6 cellular contexts compared by ENCODE assay signal in genomic region chr19:41371119-41371518, GRCh38. TPM values are rescaled to one million over a fixed set of nuclear protein-coding genes. Genes with fewer than 3 reads are reported as not detected.
DNase-seq lines count a peak whose midpoint lies in the region; ATAC-seq and TF ChIP-seq lines count a peak whose summit lies in the region.
"Not testable (repeated sequence)": the region's sequence is repeated elsewhere in the genome, so short reads cannot be mapped to it uniquely, and the experiment has no call there.

No MANE protein-coding gene starts in this region.

- not testable (repeated sequence) for ATAC-seq in WTC11; stimulated activated effector memory CD8-positive, alpha-beta T cell treated with anti-CD3 and anti-CD28 coated beads, Interleukin-12 subunit alpha, Interleukin-12 subunit beta, amount 100 ng/mL, for 72 hours

- POLR2A ChIA-PET in HEK293 (lab: Yijun Ruan, JAX): interaction anchor here (1.0 to 3.3 kb wide), 2 partner anchors 7 to 9 kb away, joined by 3 to 13 read pairs; partner anchors contain the start of gene B9D2
- POLR2A ChIA-PET in WTC11 (lab: Charles Lee): not testable (repeated sequence)

- H3K27ac Mint-ChIP-seq in WTC11 (peak overlapping the region; percentile 29; the same call in 1 of the 2 replicates), neural crest cell (ENCODE audit: unreplicated experiment) (peak overlapping the region; percentile 89)
- peak overlapping the region; percentile 64 for H3K27ac Mint-ChIP-seq in activated naive CD8-positive, alpha-beta T cell
- peak overlapping the region; percentile 70 for H3K27ac Mint-ChIP-seq in dendritic cell treated with granulocyte-macrophage colony-stimulating factor and Interleukin-4, amounts not matched to agents 40 ng/mL and 50 ng/mL, for 4 days
- H3K27ac Mint-ChIP-seq in stimulated activated effector memory CD8-positive, alpha-beta T cell treated with anti-CD3 and anti-CD28 coated beads, Interleukin-12 subunit alpha, Interleukin-12 subunit beta, amount 100 ng/mL, for 72 hours: peak overlapping the region; percentile 79

- peaks cover 16% of the 10 kb centered on the region for H3K4me1 ChIP-seq in HEK293 (ENCODE audit: control insufficient read depth, insufficient read depth, low read length)

- not testable (repeated sequence) for TF ChIP-seq CTCF in HEK293 (tag by site-specific recombination; IDR thresholded peaks at IDR 0.05); WTC11 (IDR thresholded peaks at IDR 0.05); neural crest cell (conservative IDR thresholded peaks at IDR 0.05)

- not testable (repeated sequence) for H3K27me3 Mint-ChIP-seq in WTC11 (ENCODE audit: low read depth); activated naive CD8-positive, alpha-beta T cell; dendritic cell treated with granulocyte-macrophage colony-stimulating factor and Interleukin-4, amounts not matched to agents 40 ng/mL and 50 ng/mL, for 4 days; neural crest cell (ENCODE audit: low read depth)

- H3K4me1 Mint-ChIP-seq in WTC11; activated naive CD8-positive, alpha-beta T cell (ENCODE audit: low read depth); neural crest cell: not testable (repeated sequence)
- peaks cover 56% of the 10 kb centered on the region for H3K4me1 Mint-ChIP-seq in dendritic cell treated with granulocyte-macrophage colony-stimulating factor and Interleukin-4, amounts not matched to agents 40 ng/mL and 50 ng/mL, for 4 days (ENCODE audit: low read depth)
- peaks cover 12% of the 10 kb centered on the region for H3K4me1 Mint-ChIP-seq in stimulated activated effector memory CD8-positive, alpha-beta T cell treated with anti-CD3 and anti-CD28 coated beads, Interleukin-12 subunit alpha, Interleukin-12 subunit beta, amount 100 ng/mL, for 72 hours

- CTCF ChIA-PET in HEK293 (lab: Yijun Ruan, JAX): interaction anchor here (0.7 kb wide), 1 partner anchor 347 kb away, joined by 4 read pairs; no protein-coding TSS in a partner anchor
- CTCF ChIA-PET in WTC11 (lab: Charles Lee): interaction anchor here (0.6 to 0.7 kb wide), 2 partner anchors 49 to 77 kb away, joined by 3 to 4 read pairs; no protein-coding TSS in a partner anchor

- H3K4me3 ChIP-seq in HEK293 (ENCODE audit: low read depth, low read length): not testable (repeated sequence)

- not testable (repeated sequence) for H3K4me3 Mint-ChIP-seq in WTC11; activated naive CD8-positive, alpha-beta T cell; dendritic cell treated with granulocyte-macrophage colony-stimulating factor and Interleukin-4, amounts not matched to agents 40 ng/mL and 50 ng/mL, for 4 days; neural crest cell; stimulated activated effector memory CD8-positive, alpha-beta T cell treated with anti-CD3 and anti-CD28 coated beads, Interleukin-12 subunit alpha, Interleukin-12 subunit beta, amount 100 ng/mL, for 72 hours

- not testable (repeated sequence) for H3K36me3 Mint-ChIP-seq in WTC11; activated naive CD8-positive, alpha-beta T cell; dendritic cell treated with granulocyte-macrophage colony-stimulating factor and Interleukin-4, amounts not matched to agents 40 ng/mL and 50 ng/mL, for 4 days (ENCODE audit: low read depth); neural crest cell (ENCODE audit: low read depth); stimulated activated effector memory CD8-positive, alpha-beta T cell treated with anti-CD3 and anti-CD28 coated beads, Interleukin-12 subunit alpha, Interleukin-12 subunit beta, amount 100 ng/mL, for 72 hours

- H3K9me3 Mint-ChIP-seq in WTC11; activated naive CD8-positive, alpha-beta T cell (ENCODE audit: low read depth); dendritic cell treated with granulocyte-macrophage colony-stimulating factor and Interleukin-4, amounts not matched to agents 40 ng/mL and 50 ng/mL, for 4 days; neural crest cell; stimulated activated effector memory CD8-positive, alpha-beta T cell treated with anti-CD3 and anti-CD28 coated beads, Interleukin-12 subunit alpha, Interleukin-12 subunit beta, amount 100 ng/mL, for 72 hours: not testable (repeated sequence)

- not testable (repeated sequence) for H3K9me3 ChIP-seq in HEK293 (ENCODE audit: control insufficient read depth, insufficient read depth, low read depth, low read length)

- not testable (repeated sequence) for H3K27ac ChIP-seq in HEK293 (ENCODE audit: extremely low read depth, low read depth, low read length)

- intact Hi-C loops in dendritic cell treated with granulocyte-macrophage colony-stimulating factor and Interleukin-4, amounts not matched to agents 40 ng/mL and 50 ng/mL, for 4 days (cut with micrococcal nuclease): not testable (repeated sequence)

- not testable (repeated sequence) for DNase-seq in WTC11 (ENCODE audit: low spot score); neural crest cell (ENCODE audit: low read depth, low spot score); stimulated activated effector memory CD8-positive, alpha-beta T cell treated with anti-CD3 and anti-CD28 coated beads, Interleukin-12 subunit alpha, Interleukin-12 subunit beta, amount 100 ng/mL, for 72 hours (ENCODE audit: low spot score in 2 of 2)

- H3K36me3 ChIP-seq in HEK293 (ENCODE audit: control insufficient read depth in 2 of 2, insufficient read depth in 1 of 2, low read length in 2 of 2): not testable (repeated sequence)

TF ChIP-seq in HEK293, 187 proteins besides CTCF, POLR2A, EP300 and RAD21:
- peak; percentile 98 for TF ChIP-seq ZNF366 (tag by site-specific recombination; conservative IDR thresholded peaks at IDR 0.05)

RNA-seq across cellular contexts. Expression of gene TMEM91, which starts 5.2 kb away (rescaled TPM):
- 5.3 to 6.0 TPM (median 5.3 TPM) in 3 replicates for total RNA-seq in WTC11 (2021)
- total RNA-seq in neural crest cell: 6.6 and 7.8 TPM in 2 replicates

RNA-seq across cellular contexts. Expression of gene B9D2, which starts 7.2 kb away (rescaled TPM):
- 4.5 to 6.3 TPM (median 4.7 TPM) in 3 replicates for total RNA-seq in WTC11 (2021)
- 11.7 and 13.8 TPM in 2 replicates for total RNA-seq in neural crest cell

RNA-seq across cellular contexts. Expression of gene TGFB1, which starts 17.4 kb away (rescaled TPM):
- total RNA-seq in WTC11 (2021) (10.4 to 11.8 TPM (median 11.0 TPM) in 3 replicates), neural crest cell (2.2 and 3.1 TPM in 2 replicates)

RNA-seq across cellular contexts. Expression of gene EXOSC5, which starts 26.0 kb away (rescaled TPM):
- total RNA-seq in WTC11 (2021) (56.4 to 60.3 TPM (median 56.6 TPM) in 3 replicates), neural crest cell (16.8 and 20.3 TPM in 2 replicates)

RNA-seq across cellular contexts. Expression of gene BCKDHA, which starts 26.5 kb away (rescaled TPM):
- total RNA-seq in WTC11 (2021): 18.8 to 34.8 TPM (median 32.6 TPM) in 3 replicates
- 6.8 and 10.3 TPM in 2 replicates for total RNA-seq in neural crest cell

Comparison
In these comparisons a context has a peak if more than half of its experiments do, and no peak if none do; other contexts are left out.
1. H3K27ac Mint-ChIP-seq: peak in every context shown above with its lines; median percentile 89 in neural crest cell; 79 in stimulated activated effector memory CD8-positive, alpha-beta T cell treated with anti-CD3 and anti-CD28 coated beads, Interleukin-12 subunit alpha, Interleukin-12 subunit beta, amount 100 ng/mL, for 72 hours; 70 in dendritic cell treated with granulocyte-macrophage colony-stimulating factor and Interleukin-4, amounts not matched to agents 40 ng/mL and 50 ng/mL, for 4 days; 64 in activated naive CD8-positive, alpha-beta T cell; 29 in WTC11.